Comparison of ENCODE assay signal across 8 cellular contexts in the genomic region with DNA sequence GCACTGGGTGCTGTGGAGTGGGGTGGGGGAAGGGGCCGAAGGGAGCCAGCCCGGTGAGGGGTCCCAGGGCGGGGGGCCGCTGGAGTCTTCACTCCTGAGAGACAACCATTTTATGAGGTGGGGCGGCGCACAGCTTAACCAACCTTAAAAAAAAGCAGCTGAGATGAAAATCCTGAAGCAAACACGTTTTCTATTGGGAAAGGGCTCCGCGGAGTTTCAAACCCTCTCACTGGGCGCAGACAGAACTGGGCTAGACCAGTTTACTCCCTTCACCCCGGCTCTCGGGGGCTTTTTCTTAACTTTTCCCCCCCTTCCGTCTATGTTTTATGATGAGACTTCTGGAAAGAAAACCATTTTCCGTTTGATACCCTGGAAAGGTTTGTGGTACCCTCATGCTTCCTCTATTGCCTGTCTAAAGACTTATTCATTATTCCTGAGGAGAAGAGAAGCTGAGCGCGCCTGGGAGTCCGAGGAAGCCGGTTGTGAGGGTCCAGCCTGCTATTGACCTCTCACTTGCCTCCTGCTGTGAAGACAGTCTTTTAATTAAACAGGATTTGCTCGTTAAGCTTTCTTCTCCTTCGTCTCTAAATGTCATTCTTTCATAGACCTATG. TPM values are rescaled to one million over a fixed set of nuclear protein-coding genes. Genes with fewer than 3 reads are reported as not detected.
A peak's percentile ranks its signal among the peaks of the same experiment; 100 is the strongest.
DNase-seq lines count a peak whose midpoint lies in the region; ATAC-seq and TF ChIP-seq lines count a peak whose summit lies in the region.

No MANE protein-coding gene starts in this region.

- peaks cover 40% of the 10 kb centered on the region for H3K79me2 ChIP-seq in Loucy (ENCODE audit: insufficient read depth, low read length)

- H2AFZ ChIP-seq in Loucy (ENCODE audit: low read length) = peak overlapping the region; percentile 96

- peaks cover 34% of the 10 kb centered on the region for H4K20me1 ChIP-seq in Loucy (ENCODE audit: insufficient read depth, low read length, poor library complexity, severe bottlenecking)

- H3K27me3 ChIP-seq in Loucy (ENCODE audit: insufficient read depth, low read length, poor library complexity, severe bottlenecking) = no peaks in the 10 kb centered on the region
- no peaks in the 10 kb centered on the region for H3K27me3 ChIP-seq in body of pancreas
- no peaks in the 10 kb centered on the region for H3K27me3 ChIP-seq in kidney epithelial cell (ENCODE audit: control insufficient read depth, insufficient read depth, low read length)
- H3K27me3 ChIP-seq in suprapubic skin = no peaks in the 10 kb centered on the region

- ATAC-seq in body of pancreas (peak; percentile 22), HG02970 (IDR thresholded peaks at IDR 0.05; ENCODE audit: low FRiP score, unreplicated experiment) (no peak)

- H3K9me3 ChIP-seq in Loucy (ENCODE audit: insufficient read depth, low read depth, low read length) (no peaks in the 10 kb centered on the region), body of pancreas (no peaks in the 10 kb centered on the region), suprapubic skin (no peaks in the 10 kb centered on the region)

- WGBS in body of pancreas, 2 donors = 0% methylated on average over 20 of the region's 20 CpGs
- 0% methylated on average over 20 of the region's 20 CpGs for WGBS in suprapubic skin

- peak overlapping the region; percentile 93 for H3K9ac ChIP-seq in Loucy (ENCODE audit: low read depth, low read length, poor library complexity, severe bottlenecking)

- DNase-seq in DMS53 (lab: John Stamatoyannopoulos, UW) (peak; percentile 81), body of pancreas (peak in 1 of 4 donors; percentile 12), kidney epithelial cell (ENCODE audit: low read depth) (no peak), suprapubic skin (ENCODE audit: low spot score in 2 of 2) (no peak), activated gamma-delta T cell treated with Interleukin-2 at 50 U/mL for 16 hours (no peak), LoVo (ENCODE audit: low spot score) (no peak)

- H3K4me1 ChIP-seq in Loucy (ENCODE audit: insufficient read depth, low read length, poor library complexity, severe bottlenecking) = peaks cover 38% of the 10 kb centered on the region
- H3K4me1 ChIP-seq in body of pancreas = peaks cover 27% of the 10 kb centered on the region
- H3K4me1 ChIP-seq in suprapubic skin = peaks cover 33% of the 10 kb centered on the region

- TF ChIP-seq POLR2A in body of pancreas (IDR thresholded peaks at IDR 0.05) (no peak), suprapubic skin (IDR thresholded peaks at IDR 0.05) (no peak)

- H3K27ac ChIP-seq in body of pancreas (peak overlapping the region; percentile 91 to 98 (median 96)), suprapubic skin (peak overlapping the region; percentile 91)

- TF ChIP-seq EP300 in suprapubic skin (IDR thresholded peaks at IDR 0.05) = no peak

- H3K4me2 ChIP-seq in Loucy (ENCODE audit: low read depth, low read length, poor library complexity, severe bottlenecking) = peak overlapping the region; percentile 77

- TF ChIP-seq CTCF in Loucy (conservative IDR thresholded peaks at IDR 0.05; ENCODE audit: low read length) = no peak
- no peak for TF ChIP-seq CTCF in body of pancreas (IDR thresholded peaks at IDR 0.05)
- no peak for TF ChIP-seq CTCF in kidney epithelial cell (IDR thresholded peaks at IDR 0.05; ENCODE audit: insufficient read depth, low read length, poor library complexity, severe bottlenecking)
- TF ChIP-seq CTCF in suprapubic skin (IDR thresholded peaks at IDR 0.05) = no peak

- intact Hi-C loops in body of pancreas (cut with DNase I) = no loop called here

- H3K36me3 ChIP-seq in Loucy (ENCODE audit: insufficient read depth, low read length) (no peaks in the 10 kb centered on the region), body of pancreas (replicated peaks in 1 of 2; ENCODE audit: insufficient read depth in 1 of 2, low read depth in 2 of 2) (no peaks in the 10 kb centered on the region), kidney epithelial cell (ENCODE audit: control insufficient read depth, insufficient read depth, low read length) (no peaks in the 10 kb centered on the region), suprapubic skin (no peaks in the 10 kb centered on the region)

- no peaks in the 10 kb centered on the region for H3K9me2 ChIP-seq in Loucy (replicated peaks; ENCODE audit: low read depth, low read length)

- H3K4me3 ChIP-seq in Loucy (ENCODE audit: low read length, poor library complexity, severe bottlenecking) (peak overlapping the region; percentile 85), body of pancreas (peak overlapping the region; percentile 87 to 93), kidney epithelial cell (ENCODE audit: low read depth, low read length) (peak overlapping the region; percentile 79), suprapubic skin (peak overlapping the region; percentile 93)

- no peaks in the 10 kb centered on the region for H3F3A ChIP-seq in Loucy (ENCODE audit: low read depth)

RNA-seq across cellular contexts. Expression of a gene that starts 0.5 kb away (rescaled TPM):
- total RNA-seq in body of pancreas (1 to 10 TPM; 8.2 to 8.6 TPM), kidney epithelial cell (9.8 and 13.6 TPM in 2 replicates), suprapubic skin (10 to 100 TPM; 14.7 to 33.6 (median 22.2) TPM)

RNA-seq across cellular contexts. Expression of a gene that starts 10.9 kb away (rescaled TPM):
- total RNA-seq in body of pancreas (under 1 TPM in 1 of 2 donors, not detected in 1; under 0.01 TPM), kidney epithelial cell (0.08 and 0.21 TPM in 2 replicates), suprapubic skin (under 1 TPM in 3 of 4 donors, not detected in 1; 0.13 to 0.21 (median 0.16) TPM)
